Comparison of ENCODE assay signal across 21 cellular contexts in the genomic region with DNA sequence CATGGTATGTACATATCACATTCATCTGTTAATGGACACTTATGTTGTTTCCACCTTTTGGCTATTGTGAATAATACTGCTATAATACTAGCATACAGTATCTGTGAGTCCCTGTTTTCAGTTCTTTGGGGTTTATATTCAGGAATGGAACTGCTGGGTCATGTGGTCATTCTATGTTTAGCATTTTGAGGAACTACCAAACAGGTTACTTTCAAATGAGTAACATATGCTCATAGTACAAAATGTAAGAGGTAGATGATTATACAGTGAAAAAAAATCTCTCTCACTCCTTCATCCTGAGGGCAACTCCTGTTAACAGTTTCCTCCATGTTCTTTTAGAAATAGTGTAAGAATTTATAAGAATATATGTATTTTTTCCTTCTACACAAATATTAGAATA.
"Had no signal": no experiment of that assay in that cellular context is flagged by ENCODE, and none has a peak within 500 bp of the region (broad histone marks: within the 10 kb centered on the region; RNA-seq: fewer than 3 reads in every experiment).

No MANE protein-coding gene starts in this region.

- H3K27me3 ChIP-seq: heart right ventricle had no signal

- ATAC-seq: heart right ventricle, left colon, lower lobe of right lung had no signal

- H3K36me3 ChIP-seq: lower lobe of right lung, WERI-Rb-1 had no signal

- H3K9me3 ChIP-seq: lower lobe of right lung had no signal

- H3K27ac ChIP-seq: lower lobe of right lung, WERI-Rb-1 had no signal

- DNase-seq: activated CD4-positive, alpha-beta T cell treated with anti-CD3 and anti-CD28 coated beads for 1 hour; activated CD4-positive, alpha-beta T cell treated with anti-CD3 and anti-CD28 coated beads, Interleukin-2, amount 50 U/mL, for 1 hour; activated gamma-delta T cell treated with Interleukin-2 at 50 U/mL for 16 hours; activated T-cell treated with anti-CD3 and anti-CD28 coated beads, Interleukin-2, amount 50 U/mL, for 1 hour; aorta; dermis blood vessel endothelial cell; effector CD8-positive, alpha-beta T cell; erythroblast; foreskin fibroblast; heart right ventricle; islet precursor cell; left colon; lower lobe of right lung; mesendoderm; naive B cell; nucleus accumbens; posterior cingulate gyrus; stimulated activated CD4-positive, alpha-beta T cell treated with anti-CD3 and anti-CD28 coated beads, Interleukin-2, amount 100 ng/mL, for 48 hours; stimulated activated CD8-positive, alpha-beta memory T cell treated with anti-CD3 and anti-CD28 coated beads, Interleukin-4, amount 100 ng/mL, for 48 hours; stimulated activated naive CD4-positive, alpha-beta T cell treated with Interleukin-2 at 50 U/mL for 16 hours; WERI-Rb-1 had no signal

- H3K4me3 ChIP-seq: heart right ventricle, lower lobe of right lung had no signal
